1 cellular context compared by ENCODE assay signal in genomic region chr3:153669527-153669926, GRCh38.
TF ChIP-seq lines count a peak whose summit lies in the region.

No MANE protein-coding gene starts in this region.

TF ChIP-seq in GM23338, 12 proteins besides CTCF, POLR2A, EP300 and RAD21 (continued from another document):
- TF ChIP-seq ETS1 (IDR thresholded peaks at IDR 0.05) (no peak), STAT1 (IDR thresholded peaks at IDR 0.05; ENCODE audit: unreplicated experiment) (no peak), ZNF114 (CRISPR knock-in tag; IDR thresholded peaks at IDR 0.05) (no peak), REST (IDR thresholded peaks at IDR 0.05; ENCODE audit: unreplicated experiment) (no peak), CREB1 (CRISPR knock-in tag; IDR thresholded peaks at IDR 0.05; ENCODE audit: low read depth) (no peak), EZH2 (IDR thresholded peaks at IDR 0.05; ENCODE audit: low read depth, unreplicated experiment) (no peak), POLR2AphosphoS5 (IDR thresholded peaks at IDR 0.05; ENCODE audit: low read depth) (no peak), ZNF462 (CRISPR knock-in tag; IDR thresholded peaks at IDR 0.05) (no peak)
